Comparison of ENCODE assay signal across 12 cellular contexts in the genomic region with DNA sequence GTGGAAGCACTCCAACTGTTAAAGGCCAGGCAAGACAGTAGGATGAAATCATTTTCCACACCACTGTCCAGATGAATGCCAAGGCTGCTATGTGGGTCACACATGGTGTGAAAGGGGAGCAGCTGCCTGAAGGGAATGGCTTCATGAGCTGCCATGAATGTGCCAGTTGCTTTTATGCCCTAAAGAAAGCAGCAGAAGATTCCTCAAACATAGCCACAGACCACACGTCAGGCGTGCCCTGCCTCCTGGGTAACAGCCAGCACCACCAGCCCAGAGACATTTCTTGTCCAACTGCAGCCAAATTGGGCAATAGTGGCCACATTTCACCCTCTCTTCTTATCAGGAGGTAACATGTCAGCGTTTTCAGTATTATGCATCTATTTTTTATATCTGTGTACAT.
DNase-seq lines count a peak whose midpoint lies in the region; ATAC-seq and TF ChIP-seq lines count a peak whose summit lies in the region.
"Had no signal": no experiment of that assay in that cellular context is flagged by ENCODE, and none has a peak within 500 bp of the region (broad histone marks: within the 10 kb centered on the region; RNA-seq: fewer than 3 reads in every experiment).

No MANE protein-coding gene starts in this region.

- H3K4me3 Mint-ChIP-seq in mesothelial cell of epicardium = no peak overlapping the region

- no peak overlapping the region for H3K4me3 ChIP-seq in psoas muscle

- in situ Hi-C loops in G401 (cut with HindIII; ENCODE audit: low sequenced_read_pairs) = no loop called here

- 20 to 35% (median 23%) methylated on average over 3 of the region's 3 CpGs for WGBS in psoas muscle, 3 donors

- DNase-seq in G401 (ENCODE audit: low spot score) (peak; percentile 73), NCI-H446 (lab: John Stamatoyannopoulos, UW) (peak; percentile 31 to 71), erythroblast (lab: John Stamatoyannopoulos, UW) (peak; percentile 50 to 71), psoas muscle (peak; percentile 35 to 63), mesenteric fat pad (ENCODE audit: low spot score) (no peak), mesothelial cell of epicardium (ENCODE audit: low spot score in 2 of 2, unreplicated experiment in 2 of 2) (no peak)
- DNase-seq: activated CD4-positive, CD25-positive, alpha-beta regulatory T cell treated with anti-CD3 and anti-CD28 coated beads, Interleukin-2, amount 50 U/mL, for 72 hours; H7; kidney; stimulated activated naive CD4-positive, alpha-beta T cell had no signal

- no peaks in the 10 kb centered on the region for H3K27me3 ChIP-seq in psoas muscle (ENCODE audit: insufficient read depth in 3 of 3, low read length in 2 of 3)

- intact Hi-C loops in psoas muscle (cut with DNase I) = loop anchor here in 1 of 2 donors (10.0 kb wide), 2 partner anchors 131 to 149 kb away; a partner anchor contains a TSS

- H3K9me3 Mint-ChIP-seq in mesothelial cell of epicardium = peaks cover 6% of the 10 kb centered on the region

- H3K4me1 ChIP-seq in psoas muscle = peaks cover 9% of the 10 kb centered on the region

- no peak for TF ChIP-seq CTCF in psoas muscle (IDR thresholded peaks at IDR 0.05)
- TF ChIP-seq CTCF in mesothelial cell of epicardium (IDR thresholded peaks at IDR 0.05; ENCODE audit: unreplicated experiment) = no peak

- no peak for TF ChIP-seq POLR2A in erythroblast (IDR thresholded peaks at IDR 0.05; ENCODE audit: low read length)

- peak overlapping the region; percentile 60 for H3K27ac ChIP-seq in psoas muscle

- no peaks in the 10 kb centered on the region for H3K36me3 ChIP-seq in psoas muscle (ENCODE audit: insufficient read depth in 1 of 2, low read depth in 1 of 2)

- H3K27ac Mint-ChIP-seq in mesothelial cell of epicardium = no peak overlapping the region

- peaks cover under 1% of the 10 kb centered on the region for H3K27me3 Mint-ChIP-seq in mesothelial cell of epicardium (ENCODE audit: low read depth)

- peak; percentile 96 to 98 (median 96) for ATAC-seq in psoas muscle
- no peak for ATAC-seq in HG02759 (IDR thresholded peaks at IDR 0.05; ENCODE audit: unreplicated experiment)
- ATAC-seq in GM21390 (IDR thresholded peaks at IDR 0.05; ENCODE audit: unreplicated experiment) = no peak

- H3K9me3 ChIP-seq in psoas muscle = no peaks in the 10 kb centered on the region

- peaks cover under 1% of the 10 kb centered on the region for H3K36me3 Mint-ChIP-seq in mesothelial cell of epicardium

- no peaks in the 10 kb centered on the region for H3K4me1 Mint-ChIP-seq in mesothelial cell of epicardium

Comparison
In these comparisons a context has a peak if more than half of its experiments do, and no peak if none do; other contexts are left out.
1. DNase-seq: peak in G401 (single experiment), NCI-H446 (2 of 2), erythroblast (2 of 2) and psoas muscle (2 of 2); none in mesenteric fat pad (single experiment) and mesothelial cell of epicardium (0 of 2).
2. ATAC-seq: peak in psoas muscle (4 of 4); none in HG02759 (single experiment) and GM21390 (single experiment).